ENCODE assay signal across 1 cellular context in the genomic region with DNA sequence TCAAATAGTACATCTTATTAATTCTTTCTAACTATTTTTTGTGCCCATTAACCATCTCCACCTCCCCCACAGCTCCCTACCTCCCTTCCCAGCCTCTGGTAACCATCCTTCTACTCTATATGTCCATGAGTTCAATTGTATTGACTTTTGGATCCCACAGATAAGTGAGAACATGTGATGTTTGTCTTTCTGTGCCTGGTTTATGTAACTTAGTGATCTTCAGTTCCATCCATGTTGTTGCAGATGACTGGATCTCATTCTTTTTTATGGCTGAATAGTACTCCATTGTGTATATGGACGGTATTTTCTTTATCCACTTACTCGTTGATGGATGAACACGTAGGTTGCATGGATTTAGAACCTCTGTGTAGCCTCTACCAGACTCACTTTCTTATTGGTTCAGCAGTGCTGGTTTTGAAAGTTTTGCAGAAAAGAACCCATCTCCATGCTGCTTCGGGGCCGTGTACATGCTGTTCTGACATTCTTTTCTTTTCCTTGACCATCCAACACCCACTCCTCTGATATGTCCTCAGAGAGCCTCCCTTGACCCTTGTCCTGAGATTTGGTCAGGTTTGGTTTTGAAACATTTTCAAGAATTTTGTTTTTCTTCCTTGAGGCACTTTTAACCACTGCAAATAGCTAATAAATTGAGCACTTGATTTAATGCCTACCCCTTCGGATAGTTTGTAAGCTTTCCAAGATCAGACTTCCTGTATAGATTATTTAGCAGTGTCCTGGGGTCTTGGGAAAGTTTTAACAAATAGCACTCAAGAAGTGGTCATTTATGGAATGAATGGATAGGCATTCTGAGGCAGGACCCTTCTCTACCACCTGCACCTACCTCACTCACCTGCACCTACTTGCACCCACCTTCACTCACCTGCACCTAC.
TF ChIP-seq lines count a peak whose summit lies in the region.

No MANE protein-coding gene starts in this region.

TF ChIP-seq in HepG2, 621 proteins besides CTCF, POLR2A, EP300 and RAD21 (continued from another document and continues in another):
- TF ChIP-seq NKX3-1 (CRISPR knock-in tag; IDR thresholded peaks at IDR 0.05) (no peak), ZBTB39 (CRISPR knock-in tag; IDR thresholded peaks at IDR 0.05) (no peak), ZNF674 (CRISPR knock-in tag; IDR thresholded peaks at IDR 0.05; ENCODE audit: low read depth) (no peak), GZF1 (CRISPR knock-in tag; IDR thresholded peaks at IDR 0.05) (no peak), MIXL1 (CRISPR knock-in tag; IDR thresholded peaks at IDR 0.05) (peak; percentile 17; the same call in 1 of the 2 replicates), FOSL1 (CRISPR knock-in tag; IDR thresholded peaks at IDR 0.05; ENCODE audit: borderline replicate concordance) (no peak), GRHL1 (CRISPR knock-in tag; conservative IDR thresholded peaks at IDR 0.05) (no peak), SETDB1 (CRISPR knock-in tag; IDR thresholded peaks at IDR 0.05; ENCODE audit: borderline replicate concordance) (0 out of 2 replicates have a peak, but pooled peaks have one; percentile 45), ZNF557 (CRISPR knock-in tag; IDR thresholded peaks at IDR 0.05) (no peak), TFE3 (CRISPR knock-in tag; IDR thresholded peaks at IDR 0.05) (peak; percentile 76), ZNF382 (CRISPR knock-in tag; IDR thresholded peaks at IDR 0.05; ENCODE audit: borderline replicate concordance) (no peak), U2AF2 (IDR thresholded peaks at IDR 0.05; ENCODE audit: low read depth, low read length) (no peak), FOXA1 (IDR thresholded peaks at IDR 0.05) (no peak), FOXA1 (CRISPR knock-in tag; IDR thresholded peaks at IDR 0.05) (peak; percentile 45; the same call in 1 of the 2 replicates), ZNF839 (CRISPR knock-in tag; IDR thresholded peaks at IDR 0.05; ENCODE audit: borderline replicate concordance) (no peak), FOXP1 (IDR thresholded peaks at IDR 0.05) (no peak), FOXP1 (CRISPR knock-in tag; IDR thresholded peaks at IDR 0.05) (peak; percentile 13; the same call in 1 of the 2 replicates), ZNF343 (CRISPR knock-in tag; IDR thresholded peaks at IDR 0.05) (no peak), HMG20A (CRISPR knock-in tag; IDR thresholded peaks at IDR 0.05; ENCODE audit: borderline replicate concordance) (no peak), DPF2 (CRISPR knock-in tag; IDR thresholded peaks at IDR 0.05; ENCODE audit: borderline replicate concordance, low read depth) (no peak), CSRNP1 (CRISPR knock-in tag; IDR thresholded peaks at IDR 0.05) (no peak), ERF (CRISPR knock-in tag; IDR thresholded peaks at IDR 0.05) (no peak), PCBP1 (IDR thresholded peaks at IDR 0.05; ENCODE audit: borderline replicate concordance, low read depth, low read length) (no peak), MTF2 (CRISPR knock-in tag; IDR thresholded peaks at IDR 0.05; ENCODE audit: borderline replicate concordance) (no peak), CAMTA2 (CRISPR knock-in tag; IDR thresholded peaks at IDR 0.05; ENCODE audit: borderline replicate concordance) (no peak)
- TF ChIP-seq, protein P1, sequence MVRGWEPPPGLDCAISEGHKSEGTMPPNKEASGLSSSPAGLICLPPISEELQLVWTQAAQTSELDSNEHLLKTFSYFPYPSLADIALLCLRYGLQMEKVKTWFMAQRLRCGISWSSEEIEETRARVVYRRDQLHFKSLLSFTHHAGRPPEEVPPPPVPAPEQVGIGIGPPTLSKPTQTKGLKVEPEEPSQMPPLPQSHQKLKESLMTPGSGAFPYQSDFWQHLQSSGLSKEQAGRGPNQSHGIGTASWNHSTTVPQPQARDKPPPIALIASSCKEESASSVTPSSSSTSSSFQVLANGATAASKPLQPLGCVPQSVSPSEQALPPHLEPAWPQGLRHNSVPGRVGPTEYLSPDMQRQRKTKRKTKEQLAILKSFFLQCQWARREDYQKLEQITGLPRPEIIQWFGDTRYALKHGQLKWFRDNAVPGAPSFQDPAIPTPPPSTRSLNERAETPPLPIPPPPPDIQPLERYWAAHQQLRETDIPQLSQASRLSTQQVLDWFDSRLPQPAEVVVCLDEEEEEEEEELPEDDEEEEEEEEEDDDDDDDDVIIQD (CRISPR knock-in tag; IDR thresholded peaks at IDR 0.05; ENCODE audit: low read depth), result peak; percentile 48; the same call in 1 of the 2 replicates
- TF ChIP-seq, protein P2, sequence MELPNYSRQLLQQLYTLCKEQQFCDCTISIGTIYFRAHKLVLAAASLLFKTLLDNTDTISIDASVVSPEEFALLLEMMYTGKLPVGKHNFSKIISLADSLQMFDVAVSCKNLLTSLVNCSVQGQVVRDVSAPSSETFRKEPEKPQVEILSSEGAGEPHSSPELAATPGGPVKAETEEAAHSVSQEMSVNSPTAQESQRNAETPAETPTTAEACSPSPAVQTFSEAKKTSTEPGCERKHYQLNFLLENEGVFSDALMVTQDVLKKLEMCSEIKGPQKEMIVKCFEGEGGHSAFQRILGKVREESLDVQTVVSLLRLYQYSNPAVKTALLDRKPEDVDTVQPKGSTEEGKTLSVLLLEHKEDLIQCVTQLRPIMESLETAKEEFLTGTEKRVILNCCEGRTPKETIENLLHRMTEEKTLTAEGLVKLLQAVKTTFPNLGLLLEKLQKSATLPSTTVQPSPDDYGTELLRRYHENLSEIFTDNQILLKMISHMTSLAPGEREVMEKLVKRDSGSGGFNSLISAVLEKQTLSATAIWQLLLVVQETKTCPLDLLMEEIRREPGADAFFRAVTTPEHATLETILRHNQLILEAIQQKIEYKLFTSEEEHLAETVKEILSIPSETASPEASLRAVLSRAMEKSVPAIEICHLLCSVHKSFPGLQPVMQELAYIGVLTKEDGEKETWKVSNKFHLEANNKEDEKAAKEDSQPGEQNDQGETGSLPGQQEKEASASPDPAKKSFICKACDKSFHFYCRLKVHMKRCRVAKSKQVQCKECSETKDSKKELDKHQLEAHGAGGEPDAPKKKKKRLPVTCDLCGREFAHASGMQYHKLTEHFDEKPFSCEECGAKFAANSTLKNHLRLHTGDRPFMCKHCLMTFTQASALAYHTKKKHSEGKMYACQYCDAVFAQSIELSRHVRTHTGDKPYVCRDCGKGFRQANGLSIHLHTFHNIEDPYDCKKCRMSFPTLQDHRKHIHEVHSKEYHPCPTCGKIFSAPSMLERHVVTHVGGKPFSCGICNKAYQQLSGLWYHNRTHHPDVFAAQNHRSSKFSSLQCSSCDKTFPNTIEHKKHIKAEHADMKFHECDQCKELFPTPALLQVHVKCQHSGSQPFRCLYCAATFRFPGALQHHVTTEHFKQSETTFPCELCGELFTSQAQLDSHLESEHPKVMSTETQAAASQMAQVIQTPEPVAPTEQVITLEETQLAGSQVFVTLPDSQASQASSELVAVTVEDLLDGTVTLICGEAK (IDR thresholded peaks at IDR 0.05), result no peak
- TF ChIP-seq, protein P2 (CRISPR knock-in tag; IDR thresholded peaks at IDR 0.05), result peak; percentile 63; the same call in 1 of the 2 replicates
